10 cellular contexts compared by ENCODE assay signal in genomic region chr18:22166070-22166972, GRCh38. TPM values are rescaled to one million over a fixed set of nuclear protein-coding genes. Genes with fewer than 3 reads are reported as not detected.
DNase-seq lines count a peak whose midpoint lies in the region; ATAC-seq and TF ChIP-seq lines count a peak whose summit lies in the region.
"Had no signal": no experiment of that assay in that cellular context is flagged by ENCODE, and none has a peak within 500 bp of the region (broad histone marks: within the 10 kb centered on the region; RNA-seq: fewer than 3 reads in every experiment).

No MANE protein-coding gene starts in this region.

- peaks cover 22% of the 10 kb centered on the region for H3K4me1 ChIP-seq in CD4-positive, CD25-positive, alpha-beta regulatory T cell (ENCODE audit: control insufficient read depth, insufficient read depth, low read length, poor library complexity, severe bottlenecking)
- no peaks in the 10 kb centered on the region for H3K4me1 ChIP-seq in PC-9 (replicated peaks; ENCODE audit: insufficient read depth)
- H3K4me1 ChIP-seq in left ventricle myocardium inferior, result peaks cover 90% of the 10 kb centered on the region

- intact Hi-C loops in PC-9 (cut with micrococcal nuclease; ENCODE audit: unreplicated experiment) (loop anchor here (5.0 to 10.0 kb wide), 3 partner anchors 52 to 254 kb away; no protein-coding TSS in a partner anchor), left ventricle myocardium inferior (cut with micrococcal nuclease) (loop anchor here (10.0 kb wide), 1 partner anchor 172 kb away; no protein-coding TSS in a partner anchor)

- no peak for TF ChIP-seq RAD21 in neural cell (conservative IDR thresholded peaks at IDR 0.05)

- peak overlapping the region; percentile 89 for H3K4me2 ChIP-seq in PC-9
- H3K4me2 ChIP-seq in neural cell (ENCODE audit: low read length), result no peak overlapping the region

- TF ChIP-seq CTCF in PC-9 (conservative IDR thresholded peaks at IDR 0.05) (no peak), left ventricle myocardium inferior (IDR thresholded peaks at IDR 0.05; ENCODE audit: borderline replicate concordance) (no peak), neural cell (IDR thresholded peaks at IDR 0.05; ENCODE audit: poor library complexity, severe bottlenecking) (no peak)

- H3K27ac Mint-ChIP-seq in CD4-positive, CD25-positive, alpha-beta regulatory T cell, result no peak overlapping the region

- peak overlapping the region in 3 of 4 donors; percentile 15 to 68 (median 48) for H3K4me3 Mint-ChIP-seq in CD4-positive, CD25-positive, alpha-beta regulatory T cell

- peaks cover 20% of the 10 kb centered on the region for H3K27me3 ChIP-seq in CD4-positive, CD25-positive, alpha-beta regulatory T cell (ENCODE audit: control insufficient read depth, insufficient read depth, low read length)
- no peaks in the 10 kb centered on the region for H3K27me3 ChIP-seq in PC-9 (ENCODE audit: insufficient read depth, low read depth)
- H3K27me3 ChIP-seq in left ventricle myocardium inferior (ENCODE audit: low read depth), result peaks cover 63% of the 10 kb centered on the region
- H3K27me3 ChIP-seq in neural cell (ENCODE audit: insufficient read depth, low read depth, low read length), result peaks cover 98% of the 10 kb centered on the region

- H3K27ac ChIP-seq in CD4-positive, CD25-positive, alpha-beta regulatory T cell (ENCODE audit: insufficient read depth, low read length, poor library complexity, severe bottlenecking), result no peak overlapping the region
- H3K27ac ChIP-seq in PC-9 (no peak overlapping the region), left ventricle myocardium inferior (replicated peaks) (peak overlapping the region; percentile 100), neural cell (ENCODE audit: low read length) (no peak overlapping the region)

- H3K79me2 ChIP-seq in PC-9 (ENCODE audit: low read depth) (peaks cover 17% of the 10 kb centered on the region), neural cell (replicated peaks; ENCODE audit: insufficient read depth, low read length) (no peaks in the 10 kb centered on the region)

- no peaks in the 10 kb centered on the region for H3K9me2 ChIP-seq in PC-9 (ENCODE audit: insufficient read depth)
- no peaks in the 10 kb centered on the region for H3K9me2 ChIP-seq in neural cell (ENCODE audit: insufficient read depth, low read length)

- H3K9ac ChIP-seq in neural cell (ENCODE audit: low read length), result no peak overlapping the region

- no peaks in the 10 kb centered on the region for H3K36me3 Mint-ChIP-seq in CD4-positive, CD25-positive, alpha-beta regulatory T cell

- peaks cover 0 to 2% (median 0%) of the 10 kb centered on the region in 7 donors for H3K9me3 Mint-ChIP-seq in CD4-positive, CD25-positive, alpha-beta regulatory T cell

- no TSS peak for BruUV-seq in PC-9 (replicated peaks; lab: Mats Ljungman, UMichigan)

- no peak overlapping the region for H3K4me3 ChIP-seq in CD4-positive, CD25-positive, alpha-beta regulatory T cell (ENCODE audit: low read depth, low read length)
- H3K4me3 ChIP-seq in PC-9 (peak overlapping the region; percentile 73; the same call in 1 of the 2 replicates), left ventricle myocardium inferior (peak overlapping the region; percentile 99), neural cell (ENCODE audit: low read length) (no peak overlapping the region)

- no peak for ATAC-seq in CD4-positive, CD25-positive, alpha-beta regulatory T cell (ENCODE audit: low read depth in 2 of 2)
- no peak for ATAC-seq in HG03139 (IDR thresholded peaks at IDR 0.05; ENCODE audit: unreplicated experiment)
- ATAC-seq in GM21528 (IDR thresholded peaks at IDR 0.05; ENCODE audit: low FRiP score, unreplicated experiment), result no peak
- ATAC-seq: HCT116 had no signal

- POLR2A ChIA-PET in PC-9 (lab: Charles Lee; ENCODE audit: unreplicated experiment), result no interaction called here

- H4K20me1 ChIP-seq in PC-9 (ENCODE audit: insufficient read depth) (no peaks in the 10 kb centered on the region), neural cell (ENCODE audit: insufficient read depth) (no peaks in the 10 kb centered on the region)

- no peak for DNase-seq in CD4-positive, CD25-positive, alpha-beta regulatory T cell
- no peak for DNase-seq in PC-9
- DNase-seq in left ventricle myocardium inferior, result peak; percentile 67
- no peak for DNase-seq in SW 1271 (lab: John Stamatoyannopoulos, UW)
- DNase-seq in DMS153 (lab: John Stamatoyannopoulos, UW), result no peak

- no peak for TF ChIP-seq EP300 in neural cell (conservative IDR thresholded peaks at IDR 0.05; ENCODE audit: poor library complexity, severe bottlenecking)

- H2AFZ ChIP-seq in PC-9 (peak overlapping the region; percentile 87), neural cell (ENCODE audit: low read depth, low read length) (no peak overlapping the region)

- H3K9me3 ChIP-seq in CD4-positive, CD25-positive, alpha-beta regulatory T cell (ENCODE audit: control insufficient read depth in 2 of 2, low read length in 2 of 2), result no peaks in the 10 kb centered on the region
- H3K9me3 ChIP-seq in PC-9 (ENCODE audit: insufficient read depth, low read depth) (no peaks in the 10 kb centered on the region), left ventricle myocardium inferior (replicated peaks) (no peaks in the 10 kb centered on the region), neural cell (ENCODE audit: low read length) (no peaks in the 10 kb centered on the region)

- H3K36me3 ChIP-seq in CD4-positive, CD25-positive, alpha-beta regulatory T cell (ENCODE audit: control insufficient read depth, insufficient read depth, low read length), result no peaks in the 10 kb centered on the region
- H3K36me3 ChIP-seq in PC-9 (ENCODE audit: low read depth) (no peaks in the 10 kb centered on the region), left ventricle myocardium inferior (peaks cover 4% of the 10 kb centered on the region), neural cell (ENCODE audit: insufficient read depth, low read length) (no peaks in the 10 kb centered on the region)

- H3K27me3 Mint-ChIP-seq in CD4-positive, CD25-positive, alpha-beta regulatory T cell, result peaks cover 80% of the 10 kb centered on the region

- H3K4me1 Mint-ChIP-seq in CD4-positive, CD25-positive, alpha-beta regulatory T cell, result peaks cover 0 to 27% (median 12%) of the 10 kb centered on the region in 4 donors

- CTCF ChIA-PET in PC-9 (lab: Charles Lee), result interaction anchor here (0.7 to 0.8 kb wide), 2 partner anchors 166 to 263 kb away, joined by 3 read pairs; no protein-coding TSS in a partner anchor

- H3F3A ChIP-seq in PC-9 (ENCODE audit: insufficient read depth, low read depth) (no peaks in the 10 kb centered on the region), neural cell (ENCODE audit: insufficient read depth, low read length, poor library complexity, severe bottlenecking) (no peaks in the 10 kb centered on the region)

TF ChIP-seq in neural cell, 6 proteins besides CTCF, POLR2A, EP300 and RAD21:
- TF ChIP-seq, protein P1, sequence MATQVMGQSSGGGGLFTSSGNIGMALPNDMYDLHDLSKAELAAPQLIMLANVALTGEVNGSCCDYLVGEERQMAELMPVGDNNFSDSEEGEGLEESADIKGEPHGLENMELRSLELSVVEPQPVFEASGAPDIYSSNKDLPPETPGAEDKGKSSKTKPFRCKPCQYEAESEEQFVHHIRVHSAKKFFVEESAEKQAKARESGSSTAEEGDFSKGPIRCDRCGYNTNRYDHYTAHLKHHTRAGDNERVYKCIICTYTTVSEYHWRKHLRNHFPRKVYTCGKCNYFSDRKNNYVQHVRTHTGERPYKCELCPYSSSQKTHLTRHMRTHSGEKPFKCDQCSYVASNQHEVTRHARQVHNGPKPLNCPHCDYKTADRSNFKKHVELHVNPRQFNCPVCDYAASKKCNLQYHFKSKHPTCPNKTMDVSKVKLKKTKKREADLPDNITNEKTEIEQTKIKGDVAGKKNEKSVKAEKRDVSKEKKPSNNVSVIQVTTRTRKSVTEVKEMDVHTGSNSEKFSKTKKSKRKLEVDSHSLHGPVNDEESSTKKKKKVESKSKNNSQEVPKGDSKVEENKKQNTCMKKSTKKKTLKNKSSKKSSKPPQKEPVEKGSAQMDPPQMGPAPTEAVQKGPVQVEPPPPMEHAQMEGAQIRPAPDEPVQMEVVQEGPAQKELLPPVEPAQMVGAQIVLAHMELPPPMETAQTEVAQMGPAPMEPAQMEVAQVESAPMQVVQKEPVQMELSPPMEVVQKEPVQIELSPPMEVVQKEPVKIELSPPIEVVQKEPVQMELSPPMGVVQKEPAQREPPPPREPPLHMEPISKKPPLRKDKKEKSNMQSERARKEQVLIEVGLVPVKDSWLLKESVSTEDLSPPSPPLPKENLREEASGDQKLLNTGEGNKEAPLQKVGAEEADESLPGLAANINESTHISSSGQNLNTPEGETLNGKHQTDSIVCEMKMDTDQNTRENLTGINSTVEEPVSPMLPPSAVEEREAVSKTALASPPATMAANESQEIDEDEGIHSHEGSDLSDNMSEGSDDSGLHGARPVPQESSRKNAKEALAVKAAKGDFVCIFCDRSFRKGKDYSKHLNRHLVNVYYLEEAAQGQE (IDR thresholded peaks at IDR 0.05; ENCODE audit: borderline replicate concordance), result no peak
- no peak for TF ChIP-seq SMC3 (conservative IDR thresholded peaks at IDR 0.05; ENCODE audit: poor library complexity)
- TF ChIP-seq POLR2AphosphoS5 (IDR thresholded peaks at IDR 0.05), result no peak
- TF ChIP-seq EZH2 (IDR thresholded peaks at IDR 0.05; ENCODE audit: borderline replicate concordance, insufficient read depth, low read length, poor library complexity, severe bottlenecking), result peak; percentile 1

RNA-seq across cellular contexts. Expression of gene GATA6, which starts 3.1 kb away (rescaled TPM):
- 0.10 TPM for total RNA-seq in CD4-positive, CD25-positive, alpha-beta regulatory T cell
- not detected for polyA plus RNA-seq in CD4-positive, CD25-positive, alpha-beta regulatory T cell
- total RNA-seq in PC-9 (2021) (9.1 and 12.3 TPM in 2 replicates), left ventricle myocardium inferior (60.9 TPM)
- not detected in 2 replicates for polyA plus RNA-seq in neural cell
- polyA minus RNA-seq in neural cell, result not detected in 2 replicates
- total RNA-seq: activated CD8-positive, alpha-beta memory T cell treated with anti-CD3 and anti-CD28 coated beads for 36 hours had no signal

Comparison
In these comparisons a context has a peak if more than half of its experiments do, and no peak if none do; other contexts are left out.
1. H3K4me3 ChIP-seq: peak in PC-9 (single experiment) and left ventricle myocardium inferior (single experiment); none in CD4-positive, CD25-positive, alpha-beta regulatory T cell (single experiment) and neural cell (single experiment).